28 cellular contexts compared by ENCODE assay signal in genomic region chr11:120589376-120589775, GRCh38.
"Had no signal": no experiment of that assay in that cellular context is flagged by ENCODE, and none has a peak within 500 bp of the region (broad histone marks: within the 10 kb centered on the region; RNA-seq: fewer than 3 reads in every experiment).

No MANE protein-coding gene starts in this region.

- H3K9me3 ChIP-seq: ascending aorta, colonic mucosa, gastroesophageal sphincter had no signal

- H3K36me3 Mint-ChIP-seq: activated naive CD4-positive, alpha-beta T cell treated with anti-CD3 and anti-CD28 coated beads, Interleukin-2, amount 10 ng/mL, durations not matched to agents 7 days and 5 days; activated naive CD4-positive, alpha-beta T cell treated with anti-CD3 and anti-CD28 coated beads, Interleukin-2, amount 50 U/mL, for 72 hours; activated naive CD8-positive, alpha-beta T cell treated with anti-CD3 and anti-CD28 coated beads, Interleukin-2, amount 10 ng/mL, durations not matched to agents 7 days and 5 days; T-cell had no signal

- H3K27ac ChIP-seq: ascending aorta, brain microvascular endothelial cell, colonic mucosa, esophagus muscularis mucosa, foreskin keratinocyte, gastroesophageal sphincter had no signal

- H3K4me3 ChIP-seq: ascending aorta, colonic mucosa, esophagus muscularis mucosa, gastroesophageal sphincter had no signal

- H3K4me3 Mint-ChIP-seq: activated CD4-positive, alpha-beta memory T cell treated with anti-CD3 and anti-CD28 coated beads, Interleukin-2, amount 10 ng/mL, durations not matched to agents 7 days and 5 days; activated CD4-positive, alpha-beta T cell treated with anti-CD3 and anti-CD28 coated beads, Interleukin-2, amount 10 ng/mL, durations not matched to agents 7 days and 5 days; activated naive CD4-positive, alpha-beta T cell treated with anti-CD3 and anti-CD28 coated beads, Interleukin-2, amount 10 ng/mL, durations not matched to agents 7 days and 5 days; activated naive CD8-positive, alpha-beta T cell treated with anti-CD3 and anti-CD28 coated beads, Interleukin-2, amount 10 ng/mL, durations not matched to agents 7 days and 5 days; activated T-cell treated with anti-CD3 and anti-CD28 coated beads, Interleukin-2, amount 50 U/mL, for 24 hours; activated T-cell treated with anti-CD3 and anti-CD28 coated beads, Interleukin-2, amount 50 U/mL, for 72 hours; T-cell; T-helper 17 cell; T-helper 2 cell treated with Interferon-gamma antibody and Interleukin-4, amounts not matched to agents 5 μg/mL and 100 μg/mL, for 36 hours had no signal

- DNase-seq: activated CD4-positive, alpha-beta memory T cell treated with anti-CD3 and anti-CD28 coated beads, Interleukin-2, amount 10 ng/mL, durations not matched to agents 7 days and 5 days; activated CD4-positive, alpha-beta T cell treated with anti-CD3 and anti-CD28 coated beads for 1 hour; activated CD4-positive, alpha-beta T cell treated with anti-CD3 and anti-CD28 coated beads for 4 hours; activated CD4-positive, alpha-beta T cell treated with anti-CD3 and anti-CD28 coated beads, Interleukin-2, amount 10 ng/mL, durations not matched to agents 7 days and 5 days; activated CD4-positive, alpha-beta T cell treated with anti-CD3 and anti-CD28 coated beads, Interleukin-2, amount 50 U/mL, for 4 hours; activated CD8-positive, alpha-beta memory T cell treated with anti-CD3 and anti-CD28 coated beads, Interleukin-2, amount 50 U/mL, for 48 hours; activated gamma-delta T cell; activated naive CD4-positive, alpha-beta T cell; activated naive CD4-positive, alpha-beta T cell treated with anti-CD3 and anti-CD28 coated beads, Interleukin-2, amount 10 ng/mL, durations not matched to agents 7 days and 5 days; activated naive CD8-positive, alpha-beta T cell treated with anti-CD3 and anti-CD28 coated beads, Interleukin-2, amount 10 ng/mL, durations not matched to agents 7 days and 5 days; activated T-cell treated with anti-CD3 and anti-CD28 coated beads for 4 hours; activated T-cell treated with anti-CD3 and anti-CD28 coated beads, Interleukin-2, amount 50 U/mL, for 24 hours; activated T-cell treated with anti-CD3 and anti-CD28 coated beads, Interleukin-2, amount 50 U/mL, for 72 hours; brain microvascular endothelial cell; caudate nucleus; colonic mucosa; effector CD8-positive, alpha-beta T cell; erythroblast; foreskin keratinocyte; SW 1271; T-cell; T-helper 17 cell; T1000 had no signal

- H3K4me1 Mint-ChIP-seq: activated CD4-positive, alpha-beta memory T cell treated with anti-CD3 and anti-CD28 coated beads, Interleukin-2, amount 10 ng/mL, durations not matched to agents 7 days and 5 days; activated CD4-positive, alpha-beta T cell treated with anti-CD3 and anti-CD28 coated beads, Interleukin-2, amount 10 ng/mL, durations not matched to agents 7 days and 5 days; activated naive CD4-positive, alpha-beta T cell treated with anti-CD3 and anti-CD28 coated beads, Interleukin-2, amount 10 ng/mL, durations not matched to agents 7 days and 5 days; activated naive CD8-positive, alpha-beta T cell treated with anti-CD3 and anti-CD28 coated beads, Interleukin-2, amount 10 ng/mL, durations not matched to agents 7 days and 5 days; T-cell had no signal

- H3K9me3 Mint-ChIP-seq: activated CD4-positive, alpha-beta memory T cell treated with anti-CD3 and anti-CD28 coated beads, Interleukin-2, amount 10 ng/mL, durations not matched to agents 7 days and 5 days; activated CD4-positive, alpha-beta T cell treated with anti-CD3 and anti-CD28 coated beads, Interleukin-2, amount 10 ng/mL, durations not matched to agents 7 days and 5 days; activated naive CD4-positive, alpha-beta T cell treated with anti-CD3 and anti-CD28 coated beads, Interleukin-2, amount 10 ng/mL, durations not matched to agents 7 days and 5 days; activated naive CD8-positive, alpha-beta T cell treated with anti-CD3 and anti-CD28 coated beads, Interleukin-2, amount 10 ng/mL, durations not matched to agents 7 days and 5 days; T-cell; T-helper 2 cell treated with Interferon-gamma antibody and Interleukin-4, amounts not matched to agents 5 μg/mL and 100 μg/mL, for 36 hours had no signal

- H3K27me3 ChIP-seq: ascending aorta, brain microvascular endothelial cell, colonic mucosa, foreskin keratinocyte had no signal

- H3K4me1 ChIP-seq: ascending aorta, colonic mucosa, esophagus muscularis mucosa, foreskin keratinocyte, gastroesophageal sphincter had no signal

- H3K27ac Mint-ChIP-seq: activated CD4-positive, alpha-beta memory T cell treated with anti-CD3 and anti-CD28 coated beads, Interleukin-2, amount 10 ng/mL, durations not matched to agents 7 days and 5 days; activated CD4-positive, alpha-beta T cell treated with anti-CD3 and anti-CD28 coated beads, Interleukin-2, amount 10 ng/mL, durations not matched to agents 7 days and 5 days; activated naive CD4-positive, alpha-beta T cell treated with anti-CD3 and anti-CD28 coated beads, Interleukin-2, amount 10 ng/mL, durations not matched to agents 7 days and 5 days; activated naive CD4-positive, alpha-beta T cell treated with anti-CD3 and anti-CD28 coated beads, Interleukin-2, amount 50 U/mL, for 72 hours; activated naive CD8-positive, alpha-beta T cell treated with anti-CD3 and anti-CD28 coated beads, Interleukin-2, amount 10 ng/mL, durations not matched to agents 7 days and 5 days; activated T-cell treated with anti-CD3 and anti-CD28 coated beads, Interleukin-2, amount 50 U/mL, for 24 hours; activated T-cell treated with anti-CD3 and anti-CD28 coated beads, Interleukin-2, amount 50 U/mL, for 72 hours; T-cell; T-helper 17 cell; T-helper 2 cell treated with Interferon-gamma antibody and Interleukin-4, amounts not matched to agents 5 μg/mL and 100 μg/mL, for 36 hours had no signal

- ATAC-seq: activated naive CD4-positive, alpha-beta T cell treated with anti-CD3 and anti-CD28 coated beads, Interleukin-2, amount 50 U/mL, for 72 hours; activated T-cell treated with anti-CD3 and anti-CD28 coated beads, Interleukin-2, amount 50 U/mL, for 72 hours; foreskin keratinocyte; gastroesophageal sphincter; T-cell; T-helper 17 cell had no signal

- H3K36me3 ChIP-seq: ascending aorta, brain microvascular endothelial cell, colonic mucosa, esophagus muscularis mucosa, gastroesophageal sphincter had no signal
